In genomic region chr3:149077638-149078037, GRCh38 we compare ENCODE assay signal across 2 cellular contexts.
TF ChIP-seq lines count a peak whose summit lies in the region.

No MANE protein-coding gene starts in this region.

TF ChIP-seq in GM23338, 12 proteins besides CTCF, POLR2A, EP300 and RAD21:
- TF ChIP-seq REST (IDR thresholded peaks at IDR 0.05; ENCODE audit: unreplicated experiment): no peak
- TF ChIP-seq ZNF331 (CRISPR knock-in tag; IDR thresholded peaks at IDR 0.05; ENCODE audit: low read depth): no peak
- TF ChIP-seq STAT1 (IDR thresholded peaks at IDR 0.05; ENCODE audit: unreplicated experiment): no peak
- TF ChIP-seq JUNB (IDR thresholded peaks at IDR 0.05; ENCODE audit: unreplicated experiment): no peak
- no peak for TF ChIP-seq CREB1 (CRISPR knock-in tag; IDR thresholded peaks at IDR 0.05; ENCODE audit: low read depth)
- no peak for TF ChIP-seq POLR2AphosphoS5 (IDR thresholded peaks at IDR 0.05; ENCODE audit: low read depth)
- TF ChIP-seq ZNF114 (CRISPR knock-in tag; IDR thresholded peaks at IDR 0.05): no peak
- TF ChIP-seq ETS1 (IDR thresholded peaks at IDR 0.05): no peak
- TF ChIP-seq NANOG (IDR thresholded peaks at IDR 0.05; ENCODE audit: borderline replicate concordance): no peak
- TF ChIP-seq EZH2 (IDR thresholded peaks at IDR 0.05; ENCODE audit: low read depth, unreplicated experiment): no peak
- TF ChIP-seq EZH2phosphoT487 (IDR thresholded peaks at IDR 0.05; ENCODE audit: unreplicated experiment): no peak
- no peak for TF ChIP-seq ZNF462 (CRISPR knock-in tag; IDR thresholded peaks at IDR 0.05)
TF ChIP-seq in GM23338: peak in this region for 0.

TF ChIP-seq in GM12878, 131 proteins besides CTCF, POLR2A, EP300 and RAD21:
- TF ChIP-seq JUND (IDR thresholded peaks at IDR 0.05; ENCODE audit: low read depth, low read length) (no peak), PAX8 (IDR thresholded peaks at IDR 0.05) (no peak), RB1 (IDR thresholded peaks at IDR 0.05; ENCODE audit: borderline replicate concordance) (no peak), SUPT20H (IDR thresholded peaks at IDR 0.05; ENCODE audit: borderline replicate concordance, control insufficient read depth, low read depth, low read length) (no peak), SMAD1 (IDR thresholded peaks at IDR 0.05; ENCODE audit: low read depth, partially characterized antibody) (no peak), MTA3 (IDR thresholded peaks at IDR 0.05; ENCODE audit: borderline replicate concordance, low read length) (no peak), IRF5 (IDR thresholded peaks at IDR 0.05; ENCODE audit: borderline replicate concordance) (no peak), MAX (IDR thresholded peaks at IDR 0.05; ENCODE audit: low read depth, low read length) (no peak), SP1 (IDR thresholded peaks at IDR 0.05; ENCODE audit: low read depth, low read length) (no peak), HSF1 (IDR thresholded peaks at IDR 0.05; ENCODE audit: low read depth, low read length) (no peak)
